9 cellular contexts compared by ENCODE assay signal in the genomic region with DNA sequence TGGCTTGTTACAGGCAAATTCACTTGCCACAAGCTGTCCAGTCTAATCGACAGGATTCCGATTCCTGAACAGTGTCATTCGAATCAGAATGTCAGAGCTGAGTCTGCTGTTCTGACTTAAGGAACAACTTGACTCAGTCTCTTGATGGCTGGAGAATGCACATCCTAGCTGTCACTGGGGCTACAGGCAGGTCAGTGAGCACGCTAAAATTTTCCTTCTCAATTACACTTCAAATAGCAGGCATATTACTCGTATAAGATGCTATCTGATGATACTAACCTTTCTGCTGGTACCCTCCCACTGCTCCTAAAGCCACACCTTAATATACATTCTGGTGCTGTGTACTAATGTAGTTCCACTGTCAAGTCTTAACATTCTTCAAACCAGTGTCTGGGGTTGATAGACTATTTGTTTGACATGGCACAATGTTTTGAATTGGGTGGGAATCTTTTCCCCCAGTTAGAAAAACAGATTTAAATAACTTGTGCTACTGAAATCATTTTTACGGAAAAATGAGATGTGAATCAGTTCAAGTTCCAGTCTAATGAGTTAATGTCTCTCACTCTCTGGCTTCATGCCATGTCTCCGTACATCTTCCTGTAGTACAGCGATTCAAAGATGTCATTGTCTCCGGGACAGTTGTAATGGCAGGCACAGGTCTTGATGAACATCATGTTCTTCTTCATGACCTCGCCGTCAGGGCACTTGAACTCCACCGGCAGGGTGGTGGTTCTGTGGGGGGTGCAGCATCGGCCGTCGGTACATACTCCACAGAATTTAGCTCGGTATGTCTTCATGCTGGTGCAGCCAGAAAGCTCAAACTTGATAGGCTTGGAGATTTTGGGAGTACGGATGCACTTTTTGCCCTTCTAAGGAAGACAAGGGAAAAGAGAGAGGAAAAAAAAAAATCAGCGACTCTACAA. TPM values are rescaled to one million over a fixed set of nuclear protein-coding genes. Genes with fewer than 3 reads are reported as not detected.
A peak's percentile ranks its signal among the peaks of the same experiment; 100 is the strongest.
DNase-seq lines count a peak whose midpoint lies in the region; ATAC-seq and TF ChIP-seq lines count a peak whose summit lies in the region.
"Had no signal": no experiment of that assay in that cellular context is flagged by ENCODE, and none has a peak within 500 bp of the region (broad histone marks: within the 10 kb centered on the region; RNA-seq: fewer than 3 reads in every experiment).

No MANE protein-coding gene starts in this region.

- in situ Hi-C loops in GM13976 (cut with MboI; ENCODE audit: low sequenced_read_pairs, unreplicated experiment) = no loop called here

- TF ChIP-seq EP300 in gastroesophageal sphincter (IDR thresholded peaks at IDR 0.05) = no peak

- peaks cover 5% of the 10 kb centered on the region for H3K4me1 ChIP-seq in CD4-positive, CD25-positive, alpha-beta regulatory T cell (ENCODE audit: control insufficient read depth, insufficient read depth, low read length, poor library complexity, severe bottlenecking)
- peaks cover 5 to 50% (median 17%) of the 10 kb centered on the region in 3 donors for H3K4me1 ChIP-seq in gastroesophageal sphincter

- peaks cover 38% of the 10 kb centered on the region for H3K27me3 ChIP-seq in CD4-positive, CD25-positive, alpha-beta regulatory T cell (ENCODE audit: control insufficient read depth, insufficient read depth, low read length)
- no peaks in the 10 kb centered on the region for H3K27me3 ChIP-seq in gastroesophageal sphincter

- no peaks in the 10 kb centered on the region for H3K9me3 ChIP-seq in CD4-positive, CD25-positive, alpha-beta regulatory T cell (ENCODE audit: control insufficient read depth in 2 of 2, low read length in 2 of 2)
- no peaks in the 10 kb centered on the region for H3K9me3 ChIP-seq in gastroesophageal sphincter

- 17 to 22% methylated on average over 12 to 18 of the region's 18 CpGs for WGBS in gastroesophageal sphincter (ENCODE audit: low coverage in 1 of 2), 2 donors

- no peak for TF ChIP-seq CTCF in gastroesophageal sphincter (IDR thresholded peaks at IDR 0.05)
- TF ChIP-seq CTCF in osteocyte (IDR thresholded peaks at IDR 0.05) = no peak
- TF ChIP-seq CTCF in GM13976 (IDR thresholded peaks at IDR 0.05; ENCODE audit: borderline replicate concordance, control extremely low read depth, extremely low read depth, insufficient read depth, missing control alignments) = no peak

- peaks cover 0 to 13% (median 3%) of the 10 kb centered on the region in 4 donors for H3K4me1 Mint-ChIP-seq in CD4-positive, CD25-positive, alpha-beta regulatory T cell
- H3K4me1 Mint-ChIP-seq in osteocyte (ENCODE audit: unreplicated experiment) = peaks cover 62% of the 10 kb centered on the region

- peak overlapping the region in 3 of 4 donors; percentile 38 to 79 (median 48) for H3K4me3 Mint-ChIP-seq in CD4-positive, CD25-positive, alpha-beta regulatory T cell
- peak overlapping the region; percentile 93 for H3K4me3 Mint-ChIP-seq in osteocyte (ENCODE audit: unreplicated experiment)

- peaks cover 0 to 2% (median 0%) of the 10 kb centered on the region in 7 donors for H3K9me3 Mint-ChIP-seq in CD4-positive, CD25-positive, alpha-beta regulatory T cell
- no peaks in the 10 kb centered on the region for H3K9me3 Mint-ChIP-seq in osteocyte (ENCODE audit: unreplicated experiment)

- H3K27ac Mint-ChIP-seq in CD4-positive, CD25-positive, alpha-beta regulatory T cell = no peak overlapping the region
- peak overlapping the region; percentile 95 for H3K27ac Mint-ChIP-seq in osteocyte (ENCODE audit: unreplicated experiment)

- TF ChIP-seq POLR2A in gastroesophageal sphincter (IDR thresholded peaks at IDR 0.05) = peak; percentile 3 to 15

- peaks cover 52% of the 10 kb centered on the region for H3K27me3 Mint-ChIP-seq in CD4-positive, CD25-positive, alpha-beta regulatory T cell
- no peaks in the 10 kb centered on the region for H3K27me3 Mint-ChIP-seq in osteocyte (ENCODE audit: unreplicated experiment)

- no peaks in the 10 kb centered on the region for H3K36me3 ChIP-seq in CD4-positive, CD25-positive, alpha-beta regulatory T cell (ENCODE audit: control insufficient read depth, insufficient read depth, low read length)
- H3K36me3 ChIP-seq in gastroesophageal sphincter = peaks cover 0 to 12% of the 10 kb centered on the region in 2 donors

- no peak overlapping the region for H3K4me3 ChIP-seq in CD4-positive, CD25-positive, alpha-beta regulatory T cell (ENCODE audit: low read depth, low read length)
- H3K4me3 ChIP-seq in gastroesophageal sphincter = peak overlapping the region; percentile 68 to 90

- no peak overlapping the region for H3K27ac ChIP-seq in CD4-positive, CD25-positive, alpha-beta regulatory T cell (ENCODE audit: insufficient read depth, low read length, poor library complexity, severe bottlenecking)
- peak overlapping the region; percentile 94 to 99 (median 98) for H3K27ac ChIP-seq in gastroesophageal sphincter
- H3K27ac ChIP-seq: HL-60 had no signal

- H3K36me3 Mint-ChIP-seq in CD4-positive, CD25-positive, alpha-beta regulatory T cell = no peaks in the 10 kb centered on the region
- H3K36me3 Mint-ChIP-seq in osteocyte (ENCODE audit: unreplicated experiment) = peaks cover 27% of the 10 kb centered on the region

- no peak for ATAC-seq in CD4-positive, CD25-positive, alpha-beta regulatory T cell (ENCODE audit: low read depth in 2 of 2)
- ATAC-seq in SK-N-SH treated with all-trans-retinoic acid at 6 μM for 48 hours (0 out of 3 replicates have a peak, but pooled peaks have one; percentile 0), gastroesophageal sphincter (no peak)

- no peak for DNase-seq in CD4-positive, CD25-positive, alpha-beta regulatory T cell
- DNase-seq in osteocyte (ENCODE audit: extremely low spot score, unreplicated experiment) (no peak), HuH-7 (ENCODE audit: low spot score) (no peak), NAMALWA (ENCODE audit: low spot score) (no peak), GM13976 (ENCODE audit: low spot score) (no peak)
- DNase-seq in activated naive CD4-positive, alpha-beta T cell (lab: John Stamatoyannopoulos, UW) = no peak

TF ChIP-seq in SK-N-SH treated with all-trans-retinoic acid at 6 μM for 48 hours, 23 proteins besides CTCF, POLR2A, EP300 and RAD21 (continues in another document):
- TF ChIP-seq ZNF8 (CRISPR knock-in tag; IDR thresholded peaks at IDR 0.05) (no peak), ESRRG (CRISPR knock-in tag; IDR thresholded peaks at IDR 0.05) (no peak), TSHZ2 (CRISPR knock-in tag; IDR thresholded peaks at IDR 0.05) (no peak), ISL1 (CRISPR knock-in tag; IDR thresholded peaks at IDR 0.05) (no peak), ZNF70 (CRISPR knock-in tag; IDR thresholded peaks at IDR 0.05) (no peak), ZFP30 (CRISPR knock-in tag; IDR thresholded peaks at IDR 0.05) (no peak), TCF4 (CRISPR knock-in tag; IDR thresholded peaks at IDR 0.05; ENCODE audit: borderline replicate concordance) (no peak), ZNF565 (CRISPR knock-in tag; conservative IDR thresholded peaks at IDR 0.05; ENCODE audit: low read depth) (no peak), SNAI2 (CRISPR knock-in tag; IDR thresholded peaks at IDR 0.05) (no peak), RARB (CRISPR knock-in tag; IDR thresholded peaks at IDR 0.05) (peak; percentile 63), ZFP3 (CRISPR knock-in tag; IDR thresholded peaks at IDR 0.05) (no peak), TOX (CRISPR knock-in tag; IDR thresholded peaks at IDR 0.05; ENCODE audit: borderline replicate concordance) (no peak; the same call in 1 of the 2 replicates)
- TF ChIP-seq, protein P1, sequence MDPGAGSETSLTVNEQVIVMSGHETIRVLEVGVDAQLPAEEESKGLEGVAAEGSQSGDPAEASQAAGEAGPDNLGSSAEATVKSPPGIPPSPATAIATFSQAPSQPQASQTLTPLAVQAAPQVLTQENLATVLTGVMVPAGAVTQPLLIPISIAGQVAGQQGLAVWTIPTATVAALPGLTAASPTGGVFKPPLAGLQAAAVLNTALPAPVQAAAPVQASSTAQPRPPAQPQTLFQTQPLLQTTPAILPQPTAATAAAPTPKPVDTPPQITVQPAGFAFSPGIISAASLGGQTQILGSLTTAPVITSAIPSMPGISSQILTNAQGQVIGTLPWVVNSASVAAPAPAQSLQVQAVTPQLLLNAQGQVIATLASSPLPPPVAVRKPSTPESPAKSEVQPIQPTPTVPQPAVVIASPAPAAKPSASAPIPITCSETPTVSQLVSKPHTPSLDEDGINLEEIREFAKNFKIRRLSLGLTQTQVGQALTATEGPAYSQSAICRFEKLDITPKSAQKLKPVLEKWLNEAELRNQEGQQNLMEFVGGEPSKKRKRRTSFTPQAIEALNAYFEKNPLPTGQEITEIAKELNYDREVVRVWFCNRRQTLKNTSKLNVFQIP (CRISPR knock-in tag; IDR thresholded peaks at IDR 0.05; ENCODE audit: borderline replicate concordance, low read depth) = no peak

RNA-seq across cellular contexts. Expression of gene CCN2, which starts 2.2 kb away (rescaled TPM):
- not detected for total RNA-seq in CD4-positive, CD25-positive, alpha-beta regulatory T cell
- polyA plus RNA-seq in CD4-positive, CD25-positive, alpha-beta regulatory T cell = not detected
- total RNA-seq in gastroesophageal sphincter = 100 to 1,000 TPM; 122 to 691 (median 363) TPM
- total RNA-seq in osteocyte = 635 and 878 TPM in 2 replicates

Comparison
In these comparisons a context has a peak if more than half of its experiments do, and no peak if none do; other contexts are left out.
1. RNA of gene CCN2, which starts 2.2 kb away (total RNA-seq): 635 to 878 TPM in osteocyte and 122 to 691 TPM in gastroesophageal sphincter; not detected in CD4-positive, CD25-positive, alpha-beta regulatory T cell (single experiment); every median in the first group is over 100 times any median in the second.